29 cellular contexts compared by ENCODE assay signal in genomic region chr1:203124011-203124410, GRCh38. TPM values are rescaled to one million over a fixed set of nuclear protein-coding genes. Genes with fewer than 3 reads are reported as not detected.
A peak's percentile ranks its signal among the peaks of the same experiment; 100 is the strongest.
DNase-seq lines count a peak whose midpoint lies in the region; ATAC-seq, FAIRE-seq and TF ChIP-seq lines count a peak whose summit lies in the region.
"Had no signal": no experiment of that assay in that cellular context is flagged by ENCODE, and none has a peak within 500 bp of the region (broad histone marks: within the 10 kb centered on the region; RNA-seq: fewer than 3 reads in every experiment).

No MANE protein-coding gene starts in this region.

- H3K27ac Mint-ChIP-seq in astrocyte (ENCODE audit: unreplicated experiment) (peak overlapping the region; percentile 18), type B pancreatic cell (no peak overlapping the region)
- H3K27ac Mint-ChIP-seq in stimulated activated naive CD8-positive, alpha-beta T cell treated with anti-CD3 and anti-CD28 coated beads, Interleukin-15, amount 100 ng/mL, for 72 hours = no peak overlapping the region
- H3K27ac Mint-ChIP-seq: CD8-positive, alpha-beta T cell had no signal

- no peak for TF ChIP-seq POLR2A in heart left ventricle (IDR thresholded peaks at IDR 0.05)

- H3K79me2 ChIP-seq in astrocyte (ENCODE audit: insufficient read depth, low read length) (no peaks in the 10 kb centered on the region), mesendoderm (ENCODE audit: control insufficient read depth, insufficient read depth, low read length) (peaks cover 2% of the 10 kb centered on the region)

- 48 to 75% (median 70%) methylated on average over 5 of the region's 5 CpGs for WGBS in heart left ventricle, 4 donors
- no CpG with 5 or more reads among the region's 5 CpGs for WGBS in mesendoderm (ENCODE audit: extremely low coverage, insufficient coverage, low lambda C conversion rate)

- intact Hi-C loops in cardiac septum (cut with DNase I) (no loop called here), heart left ventricle (cut with DNase I) (no loop called here)

- no peaks in the 10 kb centered on the region for H3K9me3 ChIP-seq in heart left ventricle
- no peaks in the 10 kb centered on the region for H3K9me3 ChIP-seq in astrocyte (ENCODE audit: insufficient read depth, low read depth, low read length)
- H3K9me3 ChIP-seq: A549 had no signal

- no peak for ATAC-seq in heart left ventricle
- ATAC-seq in stimulated activated naive CD8-positive, alpha-beta T cell treated with anti-CD3 and anti-CD28 coated beads, Interleukin-15, amount 100 ng/mL, for 72 hours = no peak
- ATAC-seq: A549; CD8-positive, alpha-beta T cell; GM12878; SK-N-SH treated with all-trans-retinoic acid at 6 μM for 48 hours had no signal

- DNase-seq in cardiac septum (ENCODE audit: low spot score) (peak; percentile 39), heart left ventricle (no peak), astrocyte (ENCODE audit: low read depth) (no peak), mesendoderm (no peak), type B pancreatic cell (ENCODE audit: extremely low spot score, unreplicated experiment) (peak; percentile 53), H4 (ENCODE audit: low spot score) (no peak), NCI-H345 (lab: John Stamatoyannopoulos, UW) (no peak)
- no peak for DNase-seq in stimulated activated naive CD8-positive, alpha-beta T cell treated with anti-CD3 and anti-CD28 coated beads, Interleukin-15, amount 100 ng/mL, for 72 hours
- DNase-seq: Calu3; DMS53; EL; H7; NCI-H1048; NCI-H1436 treated with DMSO at 0.1 percent for 48 hours; NCI-H2081; NCI-H510A; NCI-H748 treated with DMSO at 0.1 percent for 48 hours; NK-92 treated with Interleukin-12 subunit alpha and Interleukin-12 subunit beta, amount 100 ng/mL, for 24 hours; RPMI8226; SIG-M5 had no signal

- FAIRE-seq in astrocyte (lab: Jason Lieb, UNC) = no peak
- FAIRE-seq: A549, GM12878 had no signal

- peaks cover 0 to 76% (median 2%) of the 10 kb centered on the region in 9 donors for H3K27me3 ChIP-seq in heart left ventricle
- peaks cover 13% of the 10 kb centered on the region for H3K27me3 ChIP-seq in astrocyte (ENCODE audit: insufficient read depth, low read length)
- no peaks in the 10 kb centered on the region for H3K27me3 ChIP-seq in mesendoderm (ENCODE audit: insufficient read depth, low read length, poor library complexity)

- no peak overlapping the region for H2AK5ac ChIP-seq in mesendoderm (ENCODE audit: low read length)

- H2AFZ ChIP-seq in astrocyte (ENCODE audit: low read depth, low read length) = no peak overlapping the region

- H3K27me3 Mint-ChIP-seq in astrocyte (ENCODE audit: low read depth, unreplicated experiment) (peaks cover 78% of the 10 kb centered on the region), type B pancreatic cell (peaks cover 85% of the 10 kb centered on the region)
- peaks cover 93% of the 10 kb centered on the region for H3K27me3 Mint-ChIP-seq in stimulated activated naive CD8-positive, alpha-beta T cell treated with anti-CD3 and anti-CD28 coated beads, Interleukin-15, amount 100 ng/mL, for 72 hours

- no peaks in the 10 kb centered on the region for H3K79me1 ChIP-seq in mesendoderm (ENCODE audit: low read length)

- H4K20me1 ChIP-seq in astrocyte (ENCODE audit: insufficient read depth, low read length) = no peaks in the 10 kb centered on the region

- no peak overlapping the region for H3K4me2 ChIP-seq in astrocyte (ENCODE audit: low read length)
- no peak overlapping the region for H3K4me2 ChIP-seq in mesendoderm (ENCODE audit: low read length)
- H3K4me2 ChIP-seq: A549 had no signal

- no peak overlapping the region for H4K5ac ChIP-seq in mesendoderm (ENCODE audit: low read length)

- H3K36me3 ChIP-seq in heart left ventricle (no peaks in the 10 kb centered on the region), astrocyte (ENCODE audit: insufficient read depth, low read length) (no peaks in the 10 kb centered on the region), mesendoderm (ENCODE audit: control insufficient read depth, insufficient read depth, low read length) (no peaks in the 10 kb centered on the region)

- H2BK120ac ChIP-seq in mesendoderm (ENCODE audit: low read depth, low read length) = no peak overlapping the region

- no peak overlapping the region for H3K4me3 Mint-ChIP-seq in astrocyte (ENCODE audit: unreplicated experiment)
- no peak overlapping the region for H3K4me3 Mint-ChIP-seq in type B pancreatic cell
- no peak overlapping the region for H3K4me3 Mint-ChIP-seq in stimulated activated naive CD8-positive, alpha-beta T cell treated with anti-CD3 and anti-CD28 coated beads, Interleukin-15, amount 100 ng/mL, for 72 hours
- H3K4me3 Mint-ChIP-seq: CD8-positive, alpha-beta T cell had no signal

- no peak overlapping the region for H2BK15ac ChIP-seq in mesendoderm (replicated peaks; ENCODE audit: low read depth)

- no peak overlapping the region for H3K9ac ChIP-seq in astrocyte (ENCODE audit: low read length)
- H3K9ac ChIP-seq in mesendoderm (ENCODE audit: low read length) = no peak overlapping the region

- H3K9me3 Mint-ChIP-seq in astrocyte (ENCODE audit: unreplicated experiment) = no peaks in the 10 kb centered on the region
- no peaks in the 10 kb centered on the region for H3K9me3 Mint-ChIP-seq in type B pancreatic cell
- no peaks in the 10 kb centered on the region for H3K9me3 Mint-ChIP-seq in stimulated activated naive CD8-positive, alpha-beta T cell treated with anti-CD3 and anti-CD28 coated beads, Interleukin-15, amount 100 ng/mL, for 72 hours
- H3K9me3 Mint-ChIP-seq: CD8-positive, alpha-beta T cell had no signal

- H4K8ac ChIP-seq in mesendoderm (ENCODE audit: low read depth, low read length) = no peak overlapping the region

- no peak overlapping the region for H3K4me3 ChIP-seq in heart left ventricle
- H3K4me3 ChIP-seq in astrocyte (ENCODE audit: insufficient read depth, low read depth, low read length) = no peak overlapping the region
- no peak overlapping the region for H3K4me3 ChIP-seq in mesendoderm (ENCODE audit: low read length)
- H3K4me3 ChIP-seq: A549, GM12878 had no signal

- H3K23ac ChIP-seq in mesendoderm (ENCODE audit: low read length) = no peak overlapping the region

- H2BK5ac ChIP-seq in mesendoderm (ENCODE audit: low read length) = no peak overlapping the region

- TF ChIP-seq CTCF in heart left ventricle (IDR thresholded peaks at IDR 0.05) (no peak), astrocyte (IDR thresholded peaks at IDR 0.05; ENCODE audit: insufficient read depth, low read depth, low read length) (no peak), type B pancreatic cell (conservative IDR thresholded peaks at IDR 0.05) (no peak)

- peaks cover 13% of the 10 kb centered on the region for H3K4me1 Mint-ChIP-seq in astrocyte (ENCODE audit: low read depth, unreplicated experiment)
- peaks cover 13% of the 10 kb centered on the region for H3K4me1 Mint-ChIP-seq in type B pancreatic cell (ENCODE audit: unreplicated experiment)
- peaks cover 33% of the 10 kb centered on the region for H3K4me1 Mint-ChIP-seq in stimulated activated naive CD8-positive, alpha-beta T cell treated with anti-CD3 and anti-CD28 coated beads, Interleukin-15, amount 100 ng/mL, for 72 hours

- peak overlapping the region; percentile 62 for H3K56ac ChIP-seq in mesendoderm (ENCODE audit: low read length)

- H3K18ac ChIP-seq in mesendoderm (ENCODE audit: low read length) = no peak overlapping the region

- H3K4ac ChIP-seq in mesendoderm (ENCODE audit: low read depth, low read length) = no peak overlapping the region

- peaks cover 3% of the 10 kb centered on the region for H3K36me3 Mint-ChIP-seq in astrocyte (ENCODE audit: low read depth, unreplicated experiment)
- no peaks in the 10 kb centered on the region for H3K36me3 Mint-ChIP-seq in type B pancreatic cell
- H3K36me3 Mint-ChIP-seq: CD8-positive, alpha-beta T cell had no signal

- H3K27ac ChIP-seq in heart left ventricle (no peak overlapping the region), astrocyte (ENCODE audit: low read depth, low read length) (no peak overlapping the region), mesendoderm (ENCODE audit: low read depth, low read length) (no peak overlapping the region)
- H3K27ac ChIP-seq: A549, HL-60 had no signal

- H3K4me1 ChIP-seq in heart left ventricle = peaks cover 0 to 34% (median 24%) of the 10 kb centered on the region in 12 donors
- H3K4me1 ChIP-seq in astrocyte (ENCODE audit: insufficient read depth, low read length) = peaks cover 11% of the 10 kb centered on the region
- peaks cover 16% of the 10 kb centered on the region for H3K4me1 ChIP-seq in mesendoderm (ENCODE audit: control insufficient read depth, low read depth, low read length)

RNA-seq across cellular contexts. Expression of gene ADORA1, which starts 3.5 kb away (rescaled TPM):
- total RNA-seq in cardiac septum = 12.1 TPM
- 10 to 100 TPM in 3 of 9 donors, 1 to 10 TPM in 5, under 1 TPM in 1; 0.81 to 16.2 (median 9.5) TPM for total RNA-seq in heart left ventricle
- polyA plus RNA-seq in heart left ventricle = 10 to 100 TPM in 1 of 2 donors, 1 to 10 TPM in 1; 2.6 to 17.8 TPM
- 2.2 and 5.7 TPM in 2 replicates for total RNA-seq in astrocyte
- polyA plus RNA-seq in mesendoderm (2013, experiment 1 of 2) = 8.0 TPM
- 8.0 TPM for polyA plus RNA-seq in mesendoderm (2013, experiment 2 of 2)
- total RNA-seq in type B pancreatic cell (ENCODE audit: low replicate concordance) = 0.40 and 2.7 TPM in 2 replicates
- 0.47 and 0.58 TPM in 2 replicates for total RNA-seq in H4 (2014; rRNA removed; shearing (Covaris generic))
- total RNA-seq: CD8-positive, alpha-beta T cell; GM12878; OCI-LY7 had no signal
- polyA plus RNA-seq: GM12878 had no signal

RNA-seq across cellular contexts. Expression of gene MYOG, which starts 38.2 kb away (rescaled TPM):
- total RNA-seq in cardiac septum (0.16 TPM), heart left ventricle (not detected), astrocyte (not detected in 2 replicates), type B pancreatic cell (ENCODE audit: low replicate concordance) (2.1 TPM in 1 of 2 replicates, not detected in the other)
- not detected for polyA plus RNA-seq in heart left ventricle
- polyA plus RNA-seq in mesendoderm (2013, experiment 1 of 2) = 0.13 TPM
- polyA plus RNA-seq in mesendoderm (2013, experiment 2 of 2) = 0.08 TPM
- total RNA-seq in H4 (2014; rRNA removed; shearing (Covaris generic)) = not detected in 2 replicates
- total RNA-seq: Calu3; CD8-positive, alpha-beta T cell; GM12878; H7; HT1080; M059J; OCI-LY7 had no signal
- polyA plus RNA-seq: A549, BJ, GM12878 had no signal

RNA-seq across cellular contexts. Expression of gene MYBPH, which starts 51.6 kb away (rescaled TPM):
- total RNA-seq in cardiac septum = not detected
- total RNA-seq in heart left ventricle = under 1 TPM in 1 of 9 donors, not detected in 8; 0.32 TPM
- not detected for polyA plus RNA-seq in heart left ventricle
- total RNA-seq in astrocyte = not detected in 2 replicates
- polyA plus RNA-seq in mesendoderm (2013, experiment 1 of 2) = not detected
- 0.04 TPM for polyA plus RNA-seq in mesendoderm (2013, experiment 2 of 2)
- total RNA-seq in type B pancreatic cell (ENCODE audit: low replicate concordance) = 1.6 TPM in 1 of 2 replicates, not detected in the other
- total RNA-seq in H4 (2014; rRNA removed; shearing (Covaris generic)) = not detected in 2 replicates
- total RNA-seq: Calu3; CD8-positive, alpha-beta T cell; H7; HT1080; M059J; OCI-LY7 had no signal
- polyA plus RNA-seq: A549, BJ had no signal

Comparison
In these comparisons a context has a peak if more than half of its experiments do, and no peak if none do; other contexts are left out.
1. DNase-seq: peak in cardiac septum (single experiment) and type B pancreatic cell (single experiment); none in heart left ventricle (0 of 5), astrocyte (single experiment), mesendoderm (single experiment), H4 (single experiment), stimulated activated naive CD8-positive, alpha-beta T cell treated with anti-CD3 and anti-CD28 coated beads, Interleukin-15, amount 100 ng/mL, for 72 hours (0 of 2) and NCI-H345 (single experiment).